35 cellular contexts compared by ENCODE assay signal in genomic region chr10:2054728-2055127, GRCh38.
"Had no signal": no experiment of that assay in that cellular context is flagged by ENCODE, and none has a peak within 500 bp of the region (broad histone marks: within the 10 kb centered on the region; RNA-seq: fewer than 3 reads in every experiment).

No MANE protein-coding gene starts in this region.

- H3K4me3 ChIP-seq: MG63 had no signal

- H3K36me3 ChIP-seq: MG63 had no signal

- H3K9me3 ChIP-seq: MG63 had no signal

- DNase-seq: Karpas-422, Kasumi-1, MG63, MM.1S, MV-4-11, NCI-H1048, NCI-H1092, NCI-H1092 treated with DMSO at 0.1 percent for 48 hours, NCI-H1105, NCI-H1105 treated with DMSO at 0.1 percent for 48 hours, NCI-H1417, NCI-H1417 treated with DMSO at 0.1 percent for 48 hours, NCI-H1436, NCI-H1436 treated with DMSO at 0.1 percent for 48 hours, NCI-H146, NCI-H1694, NCI-H1694 treated with DMSO at 0.1 percent for 48 hours, NCI-H187, NCI-H187 treated with DMSO at 0.1 percent for 48 hours, NCI-H1930, NCI-H2029, NCI-H2029 treated with DMSO at 0.1 percent for 48 hours, NCI-H2081, NCI-H2081 treated with DMSO at 0.1 percent for 48 hours, NCI-H2107, NCI-H2171, NCI-H2171 treated with DMSO at 0.1 percent for 48 hours, NCI-H2227 treated with DMSO at 0.1 percent for 48 hours, NCI-H226, NCI-H345, NCI-H446, NCI-H446 treated with DMSO at 0.1 percent for 48 hours, NCI-H510A, NCI-H510A treated with DMSO at 0.1 percent for 48 hours had no signal

- H3K27ac ChIP-seq: KMS-11 had no signal

- H3K9ac ChIP-seq: KMS-11 had no signal

- H3K4me2 ChIP-seq: KMS-11 had no signal
